ENCODE assay signal across 8 cellular contexts in the genomic region with DNA sequence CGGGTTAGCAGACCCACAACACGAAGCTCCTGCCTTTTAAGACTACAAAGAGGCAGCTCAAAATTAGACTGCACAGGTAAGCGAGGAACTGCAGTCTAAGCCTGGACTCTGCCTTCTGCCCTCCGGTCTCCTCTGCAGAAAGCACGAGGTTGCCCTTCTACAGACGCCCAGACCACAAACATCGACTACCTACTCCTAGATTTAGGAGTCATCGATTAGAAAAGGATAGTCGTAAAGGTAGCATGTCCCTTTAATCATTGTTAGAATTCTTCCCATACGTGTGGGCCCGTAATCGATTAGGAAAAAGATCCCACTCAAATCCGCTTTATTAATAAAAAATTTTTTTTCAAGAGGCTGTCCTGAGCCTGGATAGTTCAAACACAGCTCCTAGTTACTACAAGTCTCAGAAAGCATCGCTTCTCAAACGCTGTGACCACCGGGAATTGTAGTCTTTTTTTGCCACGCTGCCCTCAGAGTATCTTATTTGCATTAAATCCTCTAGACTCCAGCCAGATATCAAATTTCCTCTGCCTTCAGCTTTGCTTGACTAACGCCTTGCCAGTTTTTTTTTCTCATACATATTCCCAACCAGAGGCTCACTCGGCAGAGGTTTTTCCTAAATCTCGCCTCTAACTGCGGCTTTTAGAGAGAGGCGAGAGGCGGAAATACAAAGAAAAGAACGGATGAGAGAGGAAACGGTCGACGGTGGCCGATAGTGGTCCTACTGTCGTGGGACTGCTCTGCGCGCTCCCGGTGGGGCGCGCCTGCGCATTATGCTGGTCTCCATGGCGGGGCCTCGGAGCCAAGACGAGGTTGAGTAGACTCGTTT. TPM values are rescaled to one million over a fixed set of nuclear protein-coding genes. Genes with fewer than 3 reads are reported as not detected.
DNase-seq lines count a peak whose midpoint lies in the region; ATAC-seq and TF ChIP-seq lines count a peak whose summit lies in the region.

A gene with protein sequence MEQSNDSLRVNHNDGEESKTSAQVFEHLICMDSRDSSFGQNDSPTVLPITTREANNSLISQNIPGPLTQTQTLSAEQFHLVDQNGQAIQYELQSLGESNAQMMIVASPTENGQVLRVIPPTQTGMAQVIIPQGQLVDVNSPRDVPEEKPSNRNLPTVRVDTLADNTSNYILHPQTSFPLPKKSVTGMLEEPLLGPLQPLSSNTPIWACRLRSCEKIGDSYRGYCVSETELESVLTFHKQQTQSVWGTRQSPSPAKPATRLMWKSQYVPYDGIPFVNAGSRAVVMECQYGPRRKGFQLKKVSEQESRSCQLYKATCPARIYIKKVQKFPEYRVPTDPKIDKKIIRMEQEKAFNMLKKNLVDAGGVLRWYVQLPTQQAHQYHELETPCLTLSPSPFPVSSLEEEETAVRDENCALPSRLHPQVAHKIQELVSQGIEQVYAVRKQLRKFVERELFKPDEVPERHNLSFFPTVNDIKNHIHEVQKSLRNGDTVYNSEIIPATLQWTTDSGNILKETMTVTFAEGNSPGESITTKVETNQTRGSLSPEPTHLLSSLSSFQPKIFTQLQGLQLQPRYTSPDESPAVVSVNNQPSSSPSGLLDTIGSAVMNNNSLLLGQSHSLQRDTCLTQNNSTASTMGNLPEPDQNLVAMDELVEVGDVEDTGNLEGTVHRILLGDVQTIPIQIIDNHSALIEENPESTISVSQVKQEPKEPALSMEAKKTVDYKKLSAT (plus strand): TSS at position 763 of the 829 bp plus-strand sequence. CDS start 29,628 bp downstream, outside the sequence.
A gene (minus strand): TSS at position 161 of the 829 bp plus-strand sequence. CDS start 197 bp downstream, outside the sequence.

- H3K4me2 ChIP-seq in osteoblast (ENCODE audit: insufficient read depth, low read length) = peak within 1 kb of the TSS; percentile 97

- no peaks in the 10 kb centered on the region for H3K9me3 Mint-ChIP-seq in activated naive CD8-positive, alpha-beta T cell treated with anti-CD3 and anti-CD28 coated beads for 36 hours

- H3K27me3 ChIP-seq in osteoblast (ENCODE audit: insufficient read depth, low read length) = no peaks in the 10 kb centered on the region
- H3K27me3 ChIP-seq in testis = no peaks in the 10 kb centered on the region

- H3K4me1 Mint-ChIP-seq in activated naive CD8-positive, alpha-beta T cell treated with anti-CD3 and anti-CD28 coated beads for 36 hours = peaks cover 28% of the 10 kb centered on the region

- peak; percentile 90 for DNase-seq in NCI-H1105 (lab: John Stamatoyannopoulos, UW)
- peak; percentile 91 for DNase-seq in SKM-1 (lab: John Stamatoyannopoulos, UW; ENCODE audit: unreplicated experiment)
- DNase-seq in activated naive CD8-positive, alpha-beta T cell treated with anti-CD3 and anti-CD28 coated beads for 36 hours = peak; percentile 89
- peak; percentile 87 to 98 (median 94) for DNase-seq in head of caudate nucleus
- DNase-seq in osteoblast (ENCODE audit: insufficient read length, low spot score, missing footprints) = peak; percentile 94
- DNase-seq in testis = peak; percentile 98

- TF ChIP-seq CTCF in osteoblast (IDR thresholded peaks at IDR 0.05; ENCODE audit: extremely low read depth, low read depth, low read length) = no peak
- TF ChIP-seq CTCF in testis (IDR thresholded peaks at IDR 0.05) = no peak

- TF ChIP-seq POLR2A in GM10847 (IDR thresholded peaks at IDR 0.05; ENCODE audit: extremely low read depth, insufficient read length) = peak; percentile 46
- TF ChIP-seq POLR2A in testis (IDR thresholded peaks at IDR 0.05) = no peak

- peaks cover 41% of the 10 kb centered on the region for H3K79me2 ChIP-seq in osteoblast (ENCODE audit: insufficient read depth, low read length)

- intact Hi-C loops in head of caudate nucleus (cut with DNase I) = loop anchor here (10.0 kb wide), 1 partner anchor 413 kb away; a partner anchor contains a TSS
- intact Hi-C loops in testis (cut with DNase I; ENCODE audit: low total_unique reads) = no loop called here

- H3K27ac Mint-ChIP-seq in activated naive CD8-positive, alpha-beta T cell treated with anti-CD3 and anti-CD28 coated beads for 36 hours = peak within 1 kb of the TSS; percentile 99

- H3K4me3 Mint-ChIP-seq in activated naive CD8-positive, alpha-beta T cell treated with anti-CD3 and anti-CD28 coated beads for 36 hours = peak within 1 kb of the TSS; percentile 96

- peaks cover 25% of the 10 kb centered on the region for H3K36me3 Mint-ChIP-seq in activated naive CD8-positive, alpha-beta T cell treated with anti-CD3 and anti-CD28 coated beads for 36 hours

- H3K36me3 ChIP-seq in osteoblast (ENCODE audit: insufficient read depth, low read length) (no peaks in the 10 kb centered on the region), testis (ENCODE audit: low read depth, missing control alignments) (no peaks in the 10 kb centered on the region)

- H3K4me3 ChIP-seq in osteoblast (ENCODE audit: insufficient read depth, low read length) (peak within 1 kb of the TSS; percentile 84), testis (peak within 1 kb of the TSS; percentile 66 to 75)

- H3K4me1 ChIP-seq in osteoblast (ENCODE audit: insufficient read depth, low read length) (peaks cover 15% of the 10 kb centered on the region), testis (peaks cover 17% of the 10 kb centered on the region)

- peak; percentile 84 for ATAC-seq in HG02642 (IDR thresholded peaks at IDR 0.05; ENCODE audit: poor library complexity, unreplicated experiment)

- WGBS in testis, 2 donors = 0% methylated on average over 35 to 39 of the region's 39 CpGs

- H4K20me1 ChIP-seq in osteoblast (ENCODE audit: insufficient read depth, low read length) = no peaks in the 10 kb centered on the region

- no peaks in the 10 kb centered on the region for H3K9me3 ChIP-seq in osteoblast (ENCODE audit: low read depth, low read length)
- no peaks in the 10 kb centered on the region for H3K9me3 ChIP-seq in testis

- peak within 1 kb of the TSS; percentile 90 for H3K27ac ChIP-seq in osteoblast (ENCODE audit: low read depth, low read length)
- H3K27ac ChIP-seq in testis = peak within 1 kb of the TSS; percentile 86 to 89

- H3K27me3 Mint-ChIP-seq in activated naive CD8-positive, alpha-beta T cell treated with anti-CD3 and anti-CD28 coated beads for 36 hours = no peaks in the 10 kb centered on the region

- peak within 1 kb of the TSS; percentile 99 for H2AFZ ChIP-seq in osteoblast (ENCODE audit: low read length)

RNA-seq across cellular contexts. Expression of the first gene that starts in this region (rescaled TPM):
- 1 to 10 TPM; 3.5 to 4.2 TPM for total RNA-seq in activated naive CD8-positive, alpha-beta T cell treated with anti-CD3 and anti-CD28 coated beads for 36 hours
- total RNA-seq in osteoblast (11.9 and 13.8 TPM in 2 replicates), testis (10 to 100 TPM; 24.2 to 37.9 TPM)
- polyA plus RNA-seq in testis (ENCODE audit: insufficient read depth, low read depth, low replicate concordance) = 43.8 TPM

RNA-seq across cellular contexts. Expression of the second gene that starts in this region (rescaled TPM):
- total RNA-seq in activated naive CD8-positive, alpha-beta T cell treated with anti-CD3 and anti-CD28 coated beads for 36 hours = 100 to 1,000 TPM; 158 to 174 TPM
- total RNA-seq in osteoblast (18.6 and 21.4 TPM in 2 replicates), testis (10 to 100 TPM; 17.1 to 17.2 TPM)
- 64.7 TPM for polyA plus RNA-seq in testis (ENCODE audit: insufficient read depth, low read depth, low replicate concordance)

Comparison
In these comparisons a context has a peak if more than half of its experiments do, and no peak if none do; other contexts are left out.
1. Peak in every context shown above with its lines: DNase-seq, ATAC-seq, H3K4me3 ChIP-seq and H3K27ac ChIP-seq.